17 cellular contexts compared by ENCODE assay signal in the genomic region with DNA sequence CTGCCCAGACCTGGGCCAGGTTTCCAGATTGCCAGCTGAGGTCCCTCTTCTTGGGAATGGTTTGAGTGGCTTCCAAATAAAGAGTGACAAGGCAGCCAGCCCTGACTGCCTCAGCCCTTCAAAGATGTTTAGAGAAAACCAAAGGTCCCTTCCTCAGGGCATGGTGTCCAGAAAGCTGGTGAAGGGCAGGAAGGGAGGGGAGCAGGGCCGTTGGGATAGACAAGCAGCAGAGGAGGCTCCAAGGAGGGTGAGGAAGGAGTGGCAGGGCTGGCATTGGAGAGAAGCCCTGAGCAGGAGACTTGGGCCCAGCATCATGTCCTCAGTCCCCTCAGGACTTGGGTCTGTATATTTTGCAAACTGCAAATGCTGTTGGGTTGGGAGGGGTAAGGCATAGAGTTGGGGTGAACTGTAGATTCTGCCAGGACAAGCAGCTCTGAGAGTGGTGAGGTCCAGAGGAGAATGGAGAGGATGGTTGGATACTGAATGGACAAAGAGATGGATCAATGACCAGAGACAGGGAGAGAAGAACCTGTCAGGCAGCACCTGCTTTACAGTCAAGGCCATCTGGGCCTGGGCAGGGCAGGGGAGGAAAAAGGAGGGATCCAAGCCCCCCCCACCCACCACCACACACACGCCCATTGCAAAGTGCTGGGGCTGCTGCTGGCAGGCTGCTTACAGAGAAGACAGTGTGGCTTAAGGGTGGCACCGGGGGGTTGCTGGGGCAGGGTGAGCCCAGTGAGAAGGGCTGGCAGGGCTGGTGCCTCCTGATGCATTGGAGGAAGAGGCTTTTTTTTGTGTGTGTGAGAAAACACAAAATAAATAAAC. TPM values are rescaled to one million over a fixed set of nuclear protein-coding genes. Genes with fewer than 3 reads are reported as not detected.
A peak's percentile ranks its signal among the peaks of the same experiment; 100 is the strongest.
DNase-seq lines count a peak whose midpoint lies in the region; ATAC-seq, FAIRE-seq and TF ChIP-seq lines count a peak whose summit lies in the region.
"Had no signal": no experiment of that assay in that cellular context is flagged by ENCODE, and none has a peak within 500 bp of the region (broad histone marks: within the 10 kb centered on the region; RNA-seq: fewer than 3 reads in every experiment).

No MANE protein-coding gene starts in this region.

- 27% methylated on average over 3 of the region's 3 CpGs for WGBS in HepG2 (ENCODE audit: low lambda C conversion rate)
- WGBS in right lobe of liver (ENCODE audit: insufficient coverage, low coverage, low lambda C conversion rate, missing lambda C conversion rate), result 41% methylated on average over 2 of the region's 3 CpGs

- H3K4me2 ChIP-seq in HepG2 (ENCODE audit: low read depth, low read length), result peak overlapping the region; percentile 13; the same call in 1 of the 2 replicates

- TF ChIP-seq EP300 in HepG2 (IDR thresholded peaks at IDR 0.05; ENCODE audit: low read depth in 2 of 2, low read length in 2 of 2) (no peak), HepG2 (CRISPR knock-in tag; IDR thresholded peaks at IDR 0.05; ENCODE audit: borderline replicate concordance) (no peak)

- H3K4me1 ChIP-seq in HepG2 (ENCODE audit: insufficient read depth, low read length) (peaks cover 23% of the 10 kb centered on the region), right lobe of liver (no peaks in the 10 kb centered on the region)

- H3K27me3 ChIP-seq in HepG2 (ENCODE audit: control insufficient read depth in 1 of 2, insufficient read depth in 2 of 2, low read length in 2 of 2) (peaks cover 0 to 2% of the 10 kb centered on the region in 2 experiments; a peak in 2 of 5 replicates), right lobe of liver (no peaks in the 10 kb centered on the region)

- no peaks in the 10 kb centered on the region for H3K9me3 Mint-ChIP-seq in activated T-helper 17 cell treated with anti-CD3 and anti-CD28 coated beads, Interleukin-2, amount 50 U/mL, for 72 hours
- H3K9me3 Mint-ChIP-seq in neural crest cell, result no peaks in the 10 kb centered on the region
- H3K9me3 Mint-ChIP-seq in activated T-cell treated with anti-CD3 and anti-CD28 coated beads, Interleukin-2, amount 50 U/mL, for 72 hours, result no peaks in the 10 kb centered on the region
- H3K9me3 Mint-ChIP-seq: CD8-positive, alpha-beta memory T cell; H9 had no signal

- H3K9me3 ChIP-seq in HepG2 (ENCODE audit: low read length) (no peaks in the 10 kb centered on the region), right lobe of liver (no peaks in the 10 kb centered on the region)

- DNase-seq in HepG2 (ENCODE audit: low spot score), result no peak
- DNase-seq in right lobe of liver, result no peak
- no peak for DNase-seq in neural crest cell (ENCODE audit: low read depth, low spot score)
- DNase-seq in activated T-cell treated with anti-CD3 and anti-CD28 coated beads, Interleukin-2, amount 50 U/mL, for 72 hours, result no peak
- DNase-seq in hippocampal formation (lab: John Stamatoyannopoulos, UW), result no peak
- DNase-seq: CD8-positive, alpha-beta memory T cell; IMR-90; NCI-H1048; NCI-H1694; NCI-H2107; NCI-H69; NK-92 treated with Interleukin-12 subunit alpha and Interleukin-12 subunit beta, amount 100 ng/mL, for 24 hours had no signal

- H3K79me2 ChIP-seq in HepG2 (ENCODE audit: insufficient read depth, low read length), result no peaks in the 10 kb centered on the region

- intact Hi-C loops in HepG2 (cut with micrococcal nuclease; ENCODE audit: unreplicated experiment) (no loop called here), right lobe of liver (cut with DNase I) (no loop called here)

- ATAC-seq in HepG2 (peak; percentile 43), right lobe of liver (no peak), HG02642 (IDR thresholded peaks at IDR 0.05; ENCODE audit: poor library complexity, unreplicated experiment) (no peak)
- no peak for ATAC-seq in activated T-helper 17 cell treated with anti-CD3 and anti-CD28 coated beads, Interleukin-2, amount 50 U/mL, for 72 hours (replicated peaks)
- ATAC-seq in activated T-cell treated with anti-CD3 and anti-CD28 coated beads, Interleukin-2, amount 50 U/mL, for 72 hours (replicated peaks in 1 of 2), result no peak

- TF ChIP-seq POLR2A in HepG2 (IDR thresholded peaks at IDR 0.05; ENCODE audit: insufficient read depth in 1 of 2, low read depth in 2 of 2, low read length in 2 of 2), result no peak
- TF ChIP-seq POLR2A in right lobe of liver (IDR thresholded peaks at IDR 0.05), result no peak

- POLR2A ChIA-PET in HepG2 (lab: Yijun Ruan, JAX), result interaction anchor here (1.4 kb wide), 1 partner anchor 9 kb away, joined by 4 read pairs; no protein-coding TSS in a partner anchor

- H3K36me3 Mint-ChIP-seq in activated T-helper 17 cell treated with anti-CD3 and anti-CD28 coated beads, Interleukin-2, amount 50 U/mL, for 72 hours (ENCODE audit: low read depth), result peaks cover 3% of the 10 kb centered on the region
- H3K36me3 Mint-ChIP-seq in neural crest cell (ENCODE audit: low read depth), result peaks cover 9% of the 10 kb centered on the region
- H3K36me3 Mint-ChIP-seq in activated T-cell treated with anti-CD3 and anti-CD28 coated beads, Interleukin-2, amount 50 U/mL, for 72 hours (ENCODE audit: insufficient read depth in 2 of 2), result no peaks in the 10 kb centered on the region

- FAIRE-seq in HepG2 (lab: Jason Lieb, UNC), result no peak

- H3K4me3 Mint-ChIP-seq in activated T-helper 17 cell treated with anti-CD3 and anti-CD28 coated beads, Interleukin-2, amount 50 U/mL, for 72 hours, result no peak overlapping the region
- H3K4me3 Mint-ChIP-seq in neural crest cell, result no peak overlapping the region
- H3K4me3 Mint-ChIP-seq in activated T-cell treated with anti-CD3 and anti-CD28 coated beads, Interleukin-2, amount 50 U/mL, for 72 hours, result no peak overlapping the region
- H3K4me3 Mint-ChIP-seq: B cell; CD8-positive, alpha-beta memory T cell; H9 had no signal

- H3K9ac ChIP-seq in HepG2 (ENCODE audit: insufficient read depth, low read depth, low read length), result no peak overlapping the region

- H2AFZ ChIP-seq in HepG2 (ENCODE audit: low read length), result no peak overlapping the region

- peak overlapping the region; percentile 58 for H3K27ac Mint-ChIP-seq in activated T-helper 17 cell treated with anti-CD3 and anti-CD28 coated beads, Interleukin-2, amount 50 U/mL, for 72 hours
- peak overlapping the region; percentile 19 for H3K27ac Mint-ChIP-seq in neural crest cell (ENCODE audit: unreplicated experiment)
- no peak overlapping the region for H3K27ac Mint-ChIP-seq in activated T-cell treated with anti-CD3 and anti-CD28 coated beads, Interleukin-2, amount 50 U/mL, for 72 hours
- H3K27ac Mint-ChIP-seq: B cell had no signal

- in situ Hi-C loops in HepG2 (cut with HindIII; ENCODE audit: extremely low pct_ligation_motif_present, low pct_unique_long_range_greater_than_20kb), result no loop called here

- H3K36me3 ChIP-seq in HepG2 (replicated peaks in 1 of 2; ENCODE audit: control insufficient read depth in 1 of 2, insufficient read depth in 2 of 2, low read length in 2 of 2), result peaks cover 3 to 5% of the 10 kb centered on the region in 2 experiments; a peak in 2 of 5 replicates
- no peaks in the 10 kb centered on the region for H3K36me3 ChIP-seq in right lobe of liver

- H4K20me1 ChIP-seq in HepG2 (ENCODE audit: insufficient read depth, low read length), result no peaks in the 10 kb centered on the region

- H3K4me3 ChIP-seq in HepG2 (replicated peaks in 1 of 3; ENCODE audit: insufficient read depth in 1 of 3, low read depth in 2 of 3, low read length in 3 of 3) (no peak overlapping the region; a peak in 1 of 6 replicates), right lobe of liver (no peak overlapping the region)
- H3K4me3 ChIP-seq: SK-N-MC had no signal

- H3K4me1 Mint-ChIP-seq in activated T-helper 17 cell treated with anti-CD3 and anti-CD28 coated beads, Interleukin-2, amount 50 U/mL, for 72 hours, result no peaks in the 10 kb centered on the region
- peaks cover 13% of the 10 kb centered on the region for H3K4me1 Mint-ChIP-seq in neural crest cell
- H3K4me1 Mint-ChIP-seq in activated T-cell treated with anti-CD3 and anti-CD28 coated beads, Interleukin-2, amount 50 U/mL, for 72 hours (ENCODE audit: low read depth), result peaks cover 4% of the 10 kb centered on the region

- no peak for TF ChIP-seq RAD21 in HepG2 (CRISPR knock-in tag; IDR thresholded peaks at IDR 0.05)

- no TSS peak for BruUV-seq in HepG2 (replicated peaks; lab: Mats Ljungman, UMichigan)

- no peaks in the 10 kb centered on the region for H3K27me3 Mint-ChIP-seq in activated T-helper 17 cell treated with anti-CD3 and anti-CD28 coated beads, Interleukin-2, amount 50 U/mL, for 72 hours
- H3K27me3 Mint-ChIP-seq in neural crest cell (ENCODE audit: low read depth), result no peaks in the 10 kb centered on the region
- no peaks in the 10 kb centered on the region for H3K27me3 Mint-ChIP-seq in activated T-cell treated with anti-CD3 and anti-CD28 coated beads, Interleukin-2, amount 50 U/mL, for 72 hours (ENCODE audit: low read depth)
- H3K27me3 Mint-ChIP-seq: B cell; CD8-positive, alpha-beta memory T cell had no signal

- no peak overlapping the region for H3K27ac ChIP-seq in HepG2 (ENCODE audit: extremely low read length, insufficient read depth, low read length)
- H3K27ac ChIP-seq in right lobe of liver, result no peak overlapping the region
- H3K27ac ChIP-seq: SK-N-MC had no signal

- CTCF ChIA-PET in HepG2 (lab: Yijun Ruan, JAX; ENCODE audit: low intra/inter-chr PET ratio, low total read pairs), result no interaction called here

- TF ChIP-seq CTCF in HepG2 (CRISPR knock-in tag; IDR thresholded peaks at IDR 0.05) (no peak), right lobe of liver (IDR thresholded peaks at IDR 0.05) (no peak), neural crest cell (conservative IDR thresholded peaks at IDR 0.05) (no peak)

RNA-seq across cellular contexts. Expression of gene DSN1, which starts 5.5 kb away (rescaled TPM):
- total RNA-seq in HepG2 (2016; rRNA removed; fragmentation: Illumina TruSeq; extraction: Trizol) (53.7 and 82.4 TPM in 2 replicates), right lobe of liver (1 to 10 TPM; 2.7 to 9.8 (median 4.7) TPM), neural crest cell (29.1 and 30.6 TPM in 2 replicates)
- 10.7 and 11.7 TPM in 2 replicates for total RNA-seq in HepG2 (2016; cell fraction: cytosol; rRNA removed; fragmentation: Illumina TruSeq; extraction: Trizol; ENCODE audit: low read depth)
- total RNA-seq in HepG2 (2016; cell fraction: insoluble cytoplasmic fraction; rRNA removed; fragmentation: Illumina TruSeq; extraction: Trizol), result 57.1 and 88.9 TPM in 2 replicates
- 25.4 and 26.8 TPM in 2 replicates for total RNA-seq in HepG2 (2016; cell fraction: membrane; rRNA removed; fragmentation: Illumina TruSeq; extraction: Trizol)
- total RNA-seq in HepG2 (2016; cell fraction: nucleus; rRNA removed; fragmentation: Illumina TruSeq; extraction: Trizol), result 26.9 and 33.4 TPM in 2 replicates
- 10.5 and 18.7 TPM in 2 replicates for polyA plus RNA-seq in HepG2 (2011; rRNA removed)
- polyA plus RNA-seq in HepG2 (2011; cell fraction: cytosol; rRNA removed), result 9.6 and 10.1 TPM in 2 replicates
- 8.8 and 10.9 TPM in 2 replicates for polyA plus RNA-seq in HepG2 (2011; cell fraction: nucleus; rRNA removed)
- polyA plus RNA-seq in HepG2 (2012), result 8.0 and 18.3 TPM in 2 replicates
- polyA plus RNA-seq in HepG2 (2016; cell fraction: cytosol; fragmentation: Illumina TruSeq; extraction: Trizol; ENCODE audit: low read depth), result 4.4 and 5.3 TPM in 2 replicates
- 61.2 and 64.9 TPM in 2 replicates for polyA plus RNA-seq in HepG2 (2016; cell fraction: insoluble cytoplasmic fraction; fragmentation: Illumina TruSeq; extraction: Trizol; ENCODE audit: low read depth)
- 9.5 and 10.6 TPM in 2 replicates for polyA plus RNA-seq in HepG2 (2016; cell fraction: membrane; fragmentation: Illumina TruSeq; extraction: Trizol; ENCODE audit: low read depth)
- polyA plus RNA-seq in HepG2 (2016; cell fraction: nucleus; fragmentation: Illumina TruSeq; extraction: Trizol; ENCODE audit: insufficient read depth, low read depth), result 65.4 and 71.7 TPM in 2 replicates
- 6.5 and 15.7 TPM in 2 replicates for polyA minus RNA-seq in HepG2 (2011; rRNA and poly(A)+ RNA removed; ENCODE audit: low replicate concordance)
- 6.1 and 9.5 TPM in 2 replicates for polyA minus RNA-seq in HepG2 (2011; cell fraction: cytosol; rRNA and poly(A)+ RNA removed)
- polyA minus RNA-seq in HepG2 (2011; cell fraction: nucleus; rRNA and poly(A)+ RNA removed), result 10.8 and 15.7 TPM in 2 replicates
- 10 to 100 TPM; 31.8 to 34.8 TPM for total RNA-seq in activated T-helper 17 cell treated with anti-CD3 and anti-CD28 coated beads, Interleukin-2, amount 50 U/mL, for 72 hours
- 10 to 100 TPM; 30.2 to 35.9 TPM for total RNA-seq in activated T-cell treated with anti-CD3 and anti-CD28 coated beads, Interleukin-2, amount 50 U/mL, for 72 hours

RNA-seq across cellular contexts. Expression of gene NDRG3, which starts 33.2 kb away (rescaled TPM):
- 36.0 and 43.3 TPM in 2 replicates for total RNA-seq in HepG2 (2016; rRNA removed; fragmentation: Illumina TruSeq; extraction: Trizol)
- total RNA-seq in HepG2 (2016; cell fraction: cytosol; rRNA removed; fragmentation: Illumina TruSeq; extraction: Trizol; ENCODE audit: low read depth), result 9.0 and 9.2 TPM in 2 replicates
- 32.4 and 40.5 TPM in 2 replicates for total RNA-seq in HepG2 (2016; cell fraction: insoluble cytoplasmic fraction; rRNA removed; fragmentation: Illumina TruSeq; extraction: Trizol)
- 19.9 and 20.6 TPM in 2 replicates for total RNA-seq in HepG2 (2016; cell fraction: membrane; rRNA removed; fragmentation: Illumina TruSeq; extraction: Trizol)
- 19.9 and 21.0 TPM in 2 replicates for total RNA-seq in HepG2 (2016; cell fraction: nucleus; rRNA removed; fragmentation: Illumina TruSeq; extraction: Trizol)
- 34.7 and 40.5 TPM in 2 replicates for polyA plus RNA-seq in HepG2 (2011; rRNA removed)
- 22.4 and 29.5 TPM in 2 replicates for polyA plus RNA-seq in HepG2 (2011; cell fraction: cytosol; rRNA removed)
- 23.6 and 25.0 TPM in 2 replicates for polyA plus RNA-seq in HepG2 (2011; cell fraction: nucleus; rRNA removed)
- 22.6 and 26.8 TPM in 2 replicates for polyA plus RNA-seq in HepG2 (2012)
- 8.7 and 8.9 TPM in 2 replicates for polyA plus RNA-seq in HepG2 (2016; cell fraction: cytosol; fragmentation: Illumina TruSeq; extraction: Trizol; ENCODE audit: low read depth)
- 48.1 and 49.0 TPM in 2 replicates for polyA plus RNA-seq in HepG2 (2016; cell fraction: insoluble cytoplasmic fraction; fragmentation: Illumina TruSeq; extraction: Trizol; ENCODE audit: low read depth)
- polyA plus RNA-seq in HepG2 (2016; cell fraction: membrane; fragmentation: Illumina TruSeq; extraction: Trizol; ENCODE audit: low read depth), result 17.2 and 18.2 TPM in 2 replicates
- polyA plus RNA-seq in HepG2 (2016; cell fraction: nucleus; fragmentation: Illumina TruSeq; extraction: Trizol; ENCODE audit: insufficient read depth, low read depth), result 38.9 and 42.1 TPM in 2 replicates
- 44.9 and 55.2 TPM in 2 replicates for polyA minus RNA-seq in HepG2 (2011; rRNA and poly(A)+ RNA removed; ENCODE audit: low replicate concordance)
- polyA minus RNA-seq in HepG2 (2011; cell fraction: cytosol; rRNA and poly(A)+ RNA removed), result 25.7 and 31.2 TPM in 2 replicates
- polyA minus RNA-seq in HepG2 (2011; cell fraction: nucleus; rRNA and poly(A)+ RNA removed), result 16.4 and 19.6 TPM in 2 replicates
- 1 to 10 TPM; 5.2 to 8.0 (median 7.0) TPM for total RNA-seq in right lobe of liver
- 10 to 100 TPM; 30.5 to 30.7 TPM for total RNA-seq in activated T-helper 17 cell treated with anti-CD3 and anti-CD28 coated beads, Interleukin-2, amount 50 U/mL, for 72 hours
- 34.9 and 37.3 TPM in 2 replicates for total RNA-seq in neural crest cell
- total RNA-seq in activated T-cell treated with anti-CD3 and anti-CD28 coated beads, Interleukin-2, amount 50 U/mL, for 72 hours, result 10 to 100 TPM; 22.6 to 25.4 TPM
